ENCODE assay signal across 22 cellular contexts in genomic region chr4:31083451-31083850, GRCh38.
"Had no signal": no experiment of that assay in that cellular context is flagged by ENCODE, and none has a peak within 500 bp of the region (broad histone marks: within the 10 kb centered on the region; RNA-seq: fewer than 3 reads in every experiment).

No MANE protein-coding gene starts in this region.

- H3K4me3 ChIP-seq: gastrocnemius medialis, neural progenitor cell, right lobe of liver, stomach, tibial nerve, upper lobe of left lung had no signal

- H3K9me3 ChIP-seq: gastrocnemius medialis, right lobe of liver, stomach, tibial nerve, upper lobe of left lung had no signal

- DNase-seq: cortex of kidney; effector memory CD8-positive, alpha-beta T cell; erythroblast; foreskin fibroblast; gastrocnemius medialis; head of caudate nucleus; mesenchymal stem cell; midbrain; naive thymus-derived CD4-positive, alpha-beta T cell; right lobe of liver; small intestine; stimulated activated CD4-positive, alpha-beta T cell treated with anti-CD3 and anti-CD28 coated beads, Interleukin-12 subunit alpha, Interleukin-12 subunit beta, amount 100 ng/mL, for 4 hours; stimulated activated CD4-positive, alpha-beta T cell treated with anti-CD3 and anti-CD28 coated beads, Interleukin-1b, Interleukin-23, amount 100 ng/mL, for 48 hours; stimulated activated CD4-positive, alpha-beta T cell treated with anti-CD3 and anti-CD28 coated beads, Interleukin-4, amount 100 ng/mL, for 1 hour; stimulated activated naive CD4-positive, alpha-beta T cell treated with Interleukin-2 at 50 U/mL for 16 hours; stomach; upper lobe of left lung had no signal

- H3K27ac ChIP-seq: gastrocnemius medialis, neural progenitor cell, parathyroid adenoma, right lobe of liver, stomach, tibial nerve, upper lobe of left lung had no signal

- H3K27me3 ChIP-seq: gastrocnemius medialis, neural progenitor cell, right lobe of liver, stomach, tibial nerve, upper lobe of left lung had no signal

- H3K4me1 ChIP-seq: gastrocnemius medialis, neural progenitor cell, parathyroid adenoma, right lobe of liver, tibial nerve, upper lobe of left lung had no signal

- H3K36me3 ChIP-seq: gastrocnemius medialis, neural progenitor cell, right lobe of liver, stomach, tibial nerve, upper lobe of left lung had no signal

- ATAC-seq: effector memory CD8-positive, alpha-beta T cell; gastrocnemius medialis; left lobe of liver; naive thymus-derived CD4-positive, alpha-beta T cell; right lobe of liver; stimulated activated effector memory CD8-positive, alpha-beta T cell treated with anti-CD3 and anti-CD28 coated beads, Interleukin-12 subunit alpha, Interleukin-12 subunit beta, amount 100 ng/mL, for 72 hours had no signal
